In genomic region chr3:157512534-157512933, GRCh38 we compare ENCODE assay signal across 25 cellular contexts. TPM values are rescaled to one million over a fixed set of nuclear protein-coding genes. Genes with fewer than 3 reads are reported as not detected.
"Had no signal": no experiment of that assay in that cellular context is flagged by ENCODE, and none has a peak within 500 bp of the region (broad histone marks: within the 10 kb centered on the region; RNA-seq: fewer than 3 reads in every experiment).

No MANE protein-coding gene starts in this region.

- H3K4me3 ChIP-seq: PC-9, Peyer's patch had no signal

- H3K9ac ChIP-seq: SK-N-SH had no signal

- H3K9me3 ChIP-seq: Peyer's patch, SK-N-SH had no signal

- H3K27me3 ChIP-seq: Peyer's patch had no signal

- FAIRE-seq: HepG2 had no signal

- H3K4me1 ChIP-seq: Peyer's patch had no signal

- DNase-seq: KBM-7; NCI-H1092; NCI-H1105 treated with DMSO at 0.1 percent for 48 hours; NCI-H1417 treated with DMSO at 0.1 percent for 48 hours; NCI-H146; NCI-H1694 treated with DMSO at 0.1 percent for 48 hours; NCI-H1930; NCI-H2081; NCI-H2107; NCI-H226; NCI-H446 treated with DMSO at 0.1 percent for 48 hours; NCI-H510A treated with DMSO at 0.1 percent for 48 hours; NCI-H526; NK-92 treated with Interleukin-12 subunit alpha and Interleukin-12 subunit beta, amount 100 ng/mL, for 24 hours; PC-9; Peyer's patch; Right ventricle myocardium superior; RPMI8226; SIG-M5; SK-N-SH; SW 1271; T-cell had no signal

- H2AFZ ChIP-seq: PC-9 had no signal

- ATAC-seq: HepG2, T-cell had no signal

- H3K27ac ChIP-seq: PC-9, Peyer's patch had no signal

- H3K4me2 ChIP-seq: PC-9, SK-N-SH had no signal

- H3K36me3 ChIP-seq: Peyer's patch had no signal

RNA-seq across cellular contexts. Expression of gene VEPH1, which starts 9.3 kb away (rescaled TPM):
- total RNA-seq: HepG2, OCI-LY7, Right ventricle myocardium superior had no signal
- polyA plus RNA-seq: HepG2, IgD-negative memory B cell had no signal
